ENCODE assay signal across 25 cellular contexts in genomic region chr1:239735081-239735480, GRCh38.
"Had no signal": no experiment of that assay in that cellular context is flagged by ENCODE, and none has a peak within 500 bp of the region (broad histone marks: within the 10 kb centered on the region; RNA-seq: fewer than 3 reads in every experiment).

No MANE protein-coding gene starts in this region.

- DNase-seq: activated B cell treated with CpG ODN at 0.5 μM for 24 hours; activated CD4-positive, alpha-beta T cell treated with anti-CD3 and anti-CD28 coated beads for 1 hour; activated CD4-positive, alpha-beta T cell treated with anti-CD3 and anti-CD28 coated beads, Interleukin-2, amount 10 ng/mL, durations not matched to agents 24 days and 14 days; activated CD4-positive, alpha-beta T cell treated with anti-CD3 and anti-CD28 coated beads, Interleukin-2, amount 50 U/mL, for 48 hours; activated CD8-positive, alpha-beta memory T cell treated with anti-CD3 and anti-CD28 coated beads, Interleukin-2, amount 10 ng/mL, durations not matched to agents 7 days and 5 days; activated effector memory CD4-positive, alpha-beta T cell treated with Interleukin-2 at 50 U/mL for 16 hours; activated naive CD4-positive, alpha-beta T cell; activated T-cell treated with anti-CD3 and anti-CD28 coated beads, Interleukin-2, amount 50 U/mL, for 24 hours; aorta; caudate nucleus; colonic mucosa; MG63; NCI-H1105 treated with DMSO at 0.1 percent for 48 hours; NCI-H1436 treated with DMSO at 0.1 percent for 48 hours; NCI-H187; NCI-H2081; NCI-H2227 treated with DMSO at 0.1 percent for 48 hours; NCI-H446 treated with DMSO at 0.1 percent for 48 hours; NCI-H524 treated with DMSO at 0.1 percent for 48 hours; NCI-H748 treated with DMSO at 0.1 percent for 48 hours; Peyer's patch; SHP77 treated with DMSO at 0.1 percent for 48 hours; T-helper 1 cell had no signal

- H3K27ac Mint-ChIP-seq: activated B cell treated with CpG ODN at 0.5 μM for 24 hours; activated CD4-positive, alpha-beta T cell treated with anti-CD3 and anti-CD28 coated beads, Interleukin-2, amount 10 ng/mL, durations not matched to agents 24 days and 14 days; activated CD8-positive, alpha-beta memory T cell treated with anti-CD3 and anti-CD28 coated beads, Interleukin-2, amount 10 ng/mL, durations not matched to agents 7 days and 5 days; activated naive CD4-positive, alpha-beta T cell treated with anti-CD3 and anti-CD28 coated beads, Interleukin-2, amount 50 U/mL, for 24 hours; activated T-cell treated with anti-CD3 and anti-CD28 coated beads, Interleukin-2, amount 50 U/mL, for 24 hours; activated T-helper 1 cell treated with anti-CD3 and anti-CD28 coated beads, Interleukin-12 subunit alpha, Interleukin-12 subunit beta, Interleukin-2, Interleukin-4 antibody, amounts not matched to agents 30 ng/mL and 10 ng/mL and 1 ng/mL, durations not matched to agents 14 hours and 24 hours and 36 hours had no signal

- H3K9me3 Mint-ChIP-seq: activated naive CD4-positive, alpha-beta T cell treated with anti-CD3 and anti-CD28 coated beads, Interleukin-2, amount 50 U/mL, for 24 hours had no signal

- H3K27me3 Mint-ChIP-seq: activated B cell treated with CpG ODN at 0.5 μM for 24 hours; activated naive CD4-positive, alpha-beta T cell treated with anti-CD3 and anti-CD28 coated beads, Interleukin-2, amount 50 U/mL, for 24 hours; activated T-cell treated with anti-CD3 and anti-CD28 coated beads, Interleukin-2, amount 50 U/mL, for 24 hours had no signal

- H3K4me3 Mint-ChIP-seq: activated B cell treated with CpG ODN at 0.5 μM for 24 hours; activated CD4-positive, alpha-beta T cell treated with anti-CD3 and anti-CD28 coated beads, Interleukin-2, amount 10 ng/mL, durations not matched to agents 24 days and 14 days; activated CD8-positive, alpha-beta memory T cell treated with anti-CD3 and anti-CD28 coated beads, Interleukin-2, amount 10 ng/mL, durations not matched to agents 7 days and 5 days; activated naive CD4-positive, alpha-beta T cell treated with anti-CD3 and anti-CD28 coated beads, Interleukin-2, amount 50 U/mL, for 24 hours; activated T-cell treated with anti-CD3 and anti-CD28 coated beads, Interleukin-2, amount 50 U/mL, for 24 hours; activated T-helper 1 cell treated with anti-CD3 and anti-CD28 coated beads, Interleukin-12 subunit alpha, Interleukin-12 subunit beta, Interleukin-2, Interleukin-4 antibody, amounts not matched to agents 30 ng/mL and 10 ng/mL and 1 ng/mL, durations not matched to agents 14 hours and 24 hours and 36 hours had no signal

- ATAC-seq: activated CD8-positive, alpha-beta memory T cell treated with anti-CD3 and anti-CD28 coated beads, Interleukin-2, amount 10 ng/mL, durations not matched to agents 7 days and 5 days had no signal

- H3K4me1 Mint-ChIP-seq: activated B cell treated with CpG ODN at 0.5 μM for 24 hours had no signal
